In the genomic region with DNA sequence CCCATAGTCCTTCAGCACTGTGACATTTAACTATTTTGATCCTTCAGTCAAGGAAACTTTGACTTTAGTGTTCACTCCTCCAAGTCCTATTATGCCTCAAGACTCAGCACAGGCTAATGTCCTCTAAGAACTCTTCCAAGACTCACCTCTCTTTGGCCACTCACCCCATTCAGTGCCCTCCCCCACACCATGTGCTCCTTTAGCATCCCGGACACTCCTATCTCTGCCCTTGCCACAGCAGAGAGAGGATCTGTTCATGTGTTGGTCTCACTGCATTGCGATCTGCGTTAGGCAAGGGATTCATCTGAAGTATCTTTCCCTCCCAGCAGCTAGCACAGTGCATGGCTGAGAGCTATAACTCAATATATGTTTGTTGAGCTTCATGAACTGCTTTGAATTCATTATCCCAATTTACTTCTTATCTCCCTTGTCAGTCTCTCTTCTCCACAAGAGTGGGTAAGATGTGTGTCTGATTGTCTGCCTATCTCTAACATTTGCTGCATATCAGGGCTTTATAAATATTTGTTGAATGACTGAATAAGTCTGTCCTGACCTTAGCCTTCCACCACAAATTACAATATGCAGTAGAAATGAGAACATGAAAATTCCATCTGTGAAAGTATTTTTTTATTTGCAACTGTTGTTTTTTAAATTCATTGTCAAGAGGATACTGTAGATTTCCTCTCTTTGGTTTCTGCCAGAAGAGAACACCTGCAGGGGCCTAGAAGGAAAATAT, we compare ENCODE assay signal across 1 cellular context.
TF ChIP-seq lines count a peak whose summit lies in the region.

No MANE protein-coding gene starts in this region.

TF ChIP-seq in GM23338, 12 proteins besides CTCF, POLR2A, EP300 and RAD21 (continued from another document):
- TF ChIP-seq STAT1 (IDR thresholded peaks at IDR 0.05; ENCODE audit: unreplicated experiment) (no peak), CREB1 (CRISPR knock-in tag; IDR thresholded peaks at IDR 0.05; ENCODE audit: low read depth) (no peak), EZH2 (IDR thresholded peaks at IDR 0.05; ENCODE audit: low read depth, unreplicated experiment) (no peak), POLR2AphosphoS5 (IDR thresholded peaks at IDR 0.05; ENCODE audit: low read depth) (no peak)
- TF ChIP-seq, protein P1, sequence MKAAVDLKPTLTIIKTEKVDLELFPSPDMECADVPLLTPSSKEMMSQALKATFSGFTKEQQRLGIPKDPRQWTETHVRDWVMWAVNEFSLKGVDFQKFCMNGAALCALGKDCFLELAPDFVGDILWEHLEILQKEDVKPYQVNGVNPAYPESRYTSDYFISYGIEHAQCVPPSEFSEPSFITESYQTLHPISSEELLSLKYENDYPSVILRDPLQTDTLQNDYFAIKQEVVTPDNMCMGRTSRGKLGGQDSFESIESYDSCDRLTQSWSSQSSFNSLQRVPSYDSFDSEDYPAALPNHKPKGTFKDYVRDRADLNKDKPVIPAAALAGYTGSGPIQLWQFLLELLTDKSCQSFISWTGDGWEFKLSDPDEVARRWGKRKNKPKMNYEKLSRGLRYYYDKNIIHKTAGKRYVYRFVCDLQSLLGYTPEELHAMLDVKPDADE (IDR thresholded peaks at IDR 0.05): no peak
- TF ChIP-seq, protein P2, sequence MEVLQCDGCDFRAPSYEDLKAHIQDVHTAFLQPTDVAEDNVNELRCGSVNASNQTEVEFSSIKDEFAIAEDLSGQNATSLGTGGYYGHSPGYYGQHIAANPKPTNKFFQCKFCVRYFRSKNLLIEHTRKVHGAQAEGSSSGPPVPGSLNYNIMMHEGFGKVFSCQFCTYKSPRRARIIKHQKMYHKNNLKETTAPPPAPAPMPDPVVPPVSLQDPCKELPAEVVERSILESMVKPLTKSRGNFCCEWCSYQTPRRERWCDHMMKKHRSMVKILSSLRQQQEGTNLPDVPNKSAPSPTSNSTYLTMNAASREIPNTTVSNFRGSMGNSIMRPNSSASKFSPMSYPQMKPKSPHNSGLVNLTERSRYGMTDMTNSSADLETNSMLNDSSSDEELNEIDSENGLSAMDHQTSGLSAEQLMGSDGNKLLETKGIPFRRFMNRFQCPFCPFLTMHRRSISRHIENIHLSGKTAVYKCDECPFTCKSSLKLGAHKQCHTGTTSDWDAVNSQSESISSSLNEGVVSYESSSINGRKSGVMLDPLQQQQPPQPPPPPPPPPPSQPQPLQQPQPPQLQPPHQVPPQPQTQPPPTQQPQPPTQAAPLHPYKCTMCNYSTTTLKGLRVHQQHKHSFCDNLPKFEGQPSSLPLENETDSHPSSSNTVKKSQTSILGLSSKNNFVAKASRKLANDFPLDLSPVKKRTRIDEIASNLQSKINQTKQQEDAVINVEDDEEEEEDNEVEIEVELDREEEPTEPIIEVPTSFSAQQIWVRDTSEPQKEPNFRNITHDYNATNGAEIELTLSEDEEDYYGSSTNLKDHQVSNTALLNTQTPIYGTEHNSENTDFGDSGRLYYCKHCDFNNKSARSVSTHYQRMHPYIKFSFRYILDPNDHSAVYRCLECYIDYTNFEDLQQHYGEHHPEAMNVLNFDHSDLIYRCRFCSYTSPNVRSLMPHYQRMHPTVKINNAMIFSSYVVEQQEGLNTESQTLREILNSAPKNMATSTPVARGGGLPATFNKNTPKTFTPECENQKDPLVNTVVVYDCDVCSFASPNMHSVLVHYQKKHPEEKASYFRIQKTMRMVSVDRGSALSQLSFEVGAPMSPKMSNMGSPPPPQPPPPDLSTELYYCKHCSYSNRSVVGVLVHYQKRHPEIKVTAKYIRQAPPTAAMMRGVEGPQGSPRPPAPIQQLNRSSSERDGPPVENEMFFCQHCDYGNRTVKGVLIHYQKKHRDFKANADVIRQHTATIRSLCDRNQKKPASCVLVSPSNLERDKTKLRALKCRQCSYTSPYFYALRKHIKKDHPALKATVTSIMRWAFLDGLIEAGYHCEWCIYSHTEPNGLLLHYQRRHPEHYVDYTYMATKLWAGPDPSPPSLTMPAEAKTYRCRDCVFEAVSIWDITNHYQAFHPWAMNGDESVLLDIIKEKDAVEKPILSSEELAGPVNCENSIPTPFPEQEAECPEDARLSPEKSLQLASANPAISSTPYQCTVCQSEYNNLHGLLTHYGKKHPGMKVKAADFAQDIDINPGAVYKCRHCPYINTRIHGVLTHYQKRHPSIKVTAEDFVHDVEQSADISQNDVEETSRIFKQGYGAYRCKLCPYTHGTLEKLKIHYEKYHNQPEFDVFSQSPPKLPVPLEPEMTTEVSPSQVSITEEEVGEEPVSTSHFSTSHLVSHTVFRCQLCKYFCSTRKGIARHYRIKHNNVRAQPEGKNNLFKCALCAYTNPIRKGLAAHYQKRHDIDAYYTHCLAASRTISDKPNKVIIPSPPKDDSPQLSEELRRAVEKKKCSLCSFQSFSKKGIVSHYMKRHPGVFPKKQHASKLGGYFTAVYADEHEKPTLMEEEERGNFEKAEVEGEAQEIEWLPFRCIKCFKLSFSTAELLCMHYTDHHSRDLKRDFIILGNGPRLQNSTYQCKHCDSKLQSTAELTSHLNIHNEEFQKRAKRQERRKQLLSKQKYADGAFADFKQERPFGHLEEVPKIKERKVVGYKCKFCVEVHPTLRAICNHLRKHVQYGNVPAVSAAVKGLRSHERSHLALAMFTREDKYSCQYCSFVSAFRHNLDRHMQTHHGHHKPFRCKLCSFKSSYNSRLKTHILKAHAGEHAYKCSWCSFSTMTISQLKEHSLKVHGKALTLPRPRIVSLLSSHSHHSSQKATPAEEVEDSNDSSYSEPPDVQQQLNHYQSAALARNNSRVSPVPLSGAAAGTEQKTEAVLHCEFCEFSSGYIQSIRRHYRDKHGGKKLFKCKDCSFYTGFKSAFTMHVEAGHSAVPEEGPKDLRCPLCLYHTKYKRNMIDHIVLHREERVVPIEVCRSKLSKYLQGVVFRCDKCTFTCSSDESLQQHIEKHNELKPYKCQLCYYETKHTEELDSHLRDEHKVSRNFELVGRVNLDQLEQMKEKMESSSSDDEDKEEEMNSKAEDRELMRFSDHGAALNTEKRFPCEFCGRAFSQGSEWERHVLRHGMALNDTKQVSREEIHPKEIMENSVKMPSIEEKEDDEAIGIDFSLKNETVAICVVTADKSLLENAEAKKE (CRISPR knock-in tag; IDR thresholded peaks at IDR 0.05): no peak
TF ChIP-seq in GM23338: peak in this region for 0.
